In the genomic region with DNA sequence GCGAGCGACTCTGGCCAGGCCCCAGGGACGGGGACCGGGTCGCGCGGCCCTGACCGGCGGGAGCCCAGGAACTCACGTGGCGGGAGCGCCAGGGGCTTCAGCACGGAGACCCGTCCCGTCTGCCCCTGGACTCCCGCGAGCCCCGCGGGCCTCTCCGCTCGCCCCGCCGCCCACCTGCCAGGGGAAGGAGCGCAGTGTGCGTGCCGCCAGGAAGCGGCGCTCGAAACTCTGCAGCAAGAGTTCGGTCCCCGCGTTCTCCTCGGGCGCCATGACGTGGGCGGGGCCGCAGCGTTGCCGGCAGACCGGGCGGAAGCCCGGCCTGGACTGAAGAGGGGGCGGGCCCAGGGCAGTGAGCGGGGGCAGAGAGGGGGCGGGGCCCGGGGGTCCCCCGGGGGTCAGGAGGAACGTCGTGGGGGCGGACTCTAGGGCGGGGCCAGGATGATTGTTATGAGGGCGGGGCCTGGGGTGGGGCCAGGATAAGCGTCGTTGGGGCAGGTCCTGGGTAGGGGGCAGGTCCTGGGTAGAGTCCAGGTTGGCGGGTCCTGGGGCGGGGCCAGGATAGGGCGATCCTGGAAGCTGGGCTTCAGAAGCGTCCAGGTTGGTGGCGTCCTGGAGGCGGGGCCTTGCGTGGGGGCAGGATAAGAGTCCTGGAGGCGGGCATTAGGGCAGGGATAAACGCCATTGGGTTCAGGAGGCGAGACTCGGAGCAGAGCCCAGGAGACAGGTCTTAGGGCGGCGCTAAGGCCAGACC, we compare ENCODE assay signal across 8 cellular contexts. TPM values are rescaled to one million over a fixed set of nuclear protein-coding genes. Genes with fewer than 3 reads are reported as not detected.
DNase-seq lines count a peak whose midpoint lies in the region; ATAC-seq, FAIRE-seq and TF ChIP-seq lines count a peak whose summit lies in the region.
"Not testable (repeated sequence)": the region's sequence is repeated elsewhere in the genome, so short reads cannot be mapped to it uniquely, and the experiment has no call there.

A gene with protein sequence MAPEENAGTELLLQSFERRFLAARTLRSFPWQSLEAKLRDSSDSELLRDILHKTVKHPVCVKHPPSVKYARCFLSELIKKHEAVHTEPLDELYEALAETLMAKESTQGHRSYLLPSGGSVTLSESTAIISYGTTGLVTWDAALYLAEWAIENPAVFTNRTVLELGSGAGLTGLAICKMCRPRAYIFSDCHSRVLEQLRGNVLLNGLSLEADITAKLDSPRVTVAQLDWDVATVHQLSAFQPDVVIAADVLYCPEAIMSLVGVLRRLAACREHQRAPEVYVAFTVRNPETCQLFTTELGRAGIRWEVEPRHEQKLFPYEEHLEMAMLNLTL (minus strand): TSS at position 326 of the 751 bp plus-strand sequence. CDS start 56 bp downstream, at position 270.

- peak in 1 of 6 experiments; percentile 14 for TF ChIP-seq CTCF in upper lobe of left lung (IDR thresholded peaks at IDR 0.05)

- intact Hi-C loops in left cardiac atrium (cut with DNase I); posterior vena cava (cut with DNase I): not testable (repeated sequence)

- 0% methylated on average over 4 to 29 of the region's 67 CpGs for WGBS in upper lobe of left lung, 2 donors

- H3K4me3 ChIP-seq in upper lobe of left lung, result peak within 1 kb of the TSS; percentile 56 to 98 (median 92)

- ATAC-seq in HG02870 (IDR thresholded peaks at IDR 0.05; ENCODE audit: unreplicated experiment) (peak; percentile 95), left cardiac atrium (peak; percentile 100), upper lobe of left lung (ENCODE audit: low FRiP score in 2 of 2) (peak; percentile 100)

- H3K9me3 ChIP-seq in upper lobe of left lung, result not testable (repeated sequence)

- H3K27me3 ChIP-seq in upper lobe of left lung, result not testable (repeated sequence)

- TF ChIP-seq POLR2A in GM12891 (IDR thresholded peaks at IDR 0.05; ENCODE audit: low read depth, low read length), result not testable (repeated sequence)
- peak in 1 of 4 donors; percentile 17 for TF ChIP-seq POLR2A in upper lobe of left lung (IDR thresholded peaks at IDR 0.05)

- peak within 1 kb of the TSS; percentile 67 to 86 (median 80) for H3K27ac ChIP-seq in upper lobe of left lung

- H3K36me3 ChIP-seq in upper lobe of left lung, result not testable (repeated sequence)

- H3K4me1 ChIP-seq in upper lobe of left lung, result peaks cover 7 to 13% (median 9%) of the 10 kb centered on the region in 4 donors

- FAIRE-seq in GM12891 (lab: Jason Lieb, UNC), result peak; percentile 41

- not testable (repeated sequence) for TF ChIP-seq EP300 in upper lobe of left lung (IDR thresholded peaks at IDR 0.05)

- DNase-seq in GM12891 (ENCODE audit: insufficient read length, low spot score), result peak; percentile 86
- DNase-seq in NCI-H146 treated with DMSO at 0.1 percent for 48 hours (lab: John Stamatoyannopoulos, UW; ENCODE audit: unreplicated experiment), result peak; percentile 99
- DNase-seq in T-helper 1 cell, result peak; percentile 82 to 97 (median 88)
- DNase-seq in amygdala (lab: John Stamatoyannopoulos, UW), result peak; percentile 23 to 100 (median 99)
- peak; percentile 100 for DNase-seq in left cardiac atrium
- DNase-seq in posterior vena cava (ENCODE audit: low spot score), result peak; percentile 100
- DNase-seq in upper lobe of left lung, result peak; percentile 98 to 100

TF ChIP-seq in GM12891, 5 proteins besides CTCF, POLR2A, EP300 and RAD21:
- TF ChIP-seq TAF1 (IDR thresholded peaks at IDR 0.05; ENCODE audit: low read depth, low read length), result peak; percentile 19; the same call in 1 of the 2 replicates

RNA-seq across cellular contexts. Expression of the gene that starts here (rescaled TPM):
- 7.0 TPM for polyA plus RNA-seq in GM12891 (2012; ENCODE audit: low read depth, missing spikeins)
- total RNA-seq in left cardiac atrium (1 to 10 TPM; 5.4 to 7.5 TPM), posterior vena cava (1 to 10 TPM; 8.8 to 9.6 TPM), upper lobe of left lung (10 to 100 TPM in 3 of 6 donors, 1 to 10 TPM in 3; 2.9 to 24.1 (median 9.7) TPM)

Comparison
In these comparisons a context has a peak if more than half of its experiments do, and no peak if none do; other contexts are left out.
1. Peak in every context shown above with its lines: DNase-seq, ATAC-seq, H3K4me3 ChIP-seq and H3K27ac ChIP-seq.